22 cellular contexts compared by ENCODE assay signal in the genomic region with DNA sequence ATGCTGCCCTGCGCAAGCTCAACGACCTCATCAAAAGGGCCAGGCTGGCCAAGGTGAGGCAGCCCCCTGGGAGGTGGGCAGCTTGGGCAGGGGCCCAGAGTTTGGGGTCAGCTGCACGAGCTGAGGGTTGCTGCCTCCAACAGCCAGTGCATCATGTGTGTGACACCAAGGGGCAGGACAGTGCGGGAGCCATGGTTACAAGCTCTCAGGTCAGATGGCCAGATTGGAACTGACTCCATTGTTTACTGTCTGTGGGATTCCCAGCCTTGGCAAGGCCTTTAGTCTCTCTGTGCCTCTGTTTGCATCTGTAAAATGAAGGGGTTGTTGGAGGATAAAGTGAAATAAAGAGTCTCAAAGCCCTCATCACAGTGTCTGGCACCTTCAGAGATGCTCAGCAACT. TPM values are rescaled to one million over a fixed set of nuclear protein-coding genes. Genes with fewer than 3 reads are reported as not detected.
"Had no signal": no experiment of that assay in that cellular context is flagged by ENCODE, and none has a peak within 500 bp of the region (broad histone marks: within the 10 kb centered on the region; RNA-seq: fewer than 3 reads in every experiment).

No MANE protein-coding gene starts in this region.

- H3K4me3 ChIP-seq: adrenal gland, breast epithelium, Peyer's patch, SJSA1 had no signal

- ATAC-seq: activated CD4-positive, CD25-positive, alpha-beta regulatory T cell treated with anti-CD3 and anti-CD28 coated beads, Interleukin-2, amount 50 U/mL, for 24 hours; activated CD8-positive, alpha-beta T cell treated with anti-CD3 and anti-CD28 coated beads, Interleukin-2, amount 10 ng/mL, durations not matched to agents 7 days and 5 days; SK-N-SH treated with all-trans-retinoic acid at 6 μM for 48 hours had no signal

- H3K36me3 ChIP-seq: breast epithelium, Peyer's patch had no signal

- H3K27ac ChIP-seq: adrenal gland, breast epithelium, Peyer's patch, SJSA1 had no signal

- DNase-seq: activated CD4-positive, alpha-beta T cell treated with anti-CD3 and anti-CD28 coated beads for 4 hours; activated CD8-positive, alpha-beta memory T cell treated with anti-CD3 and anti-CD28 coated beads, Interleukin-2, amount 50 U/mL, for 48 hours; activated CD8-positive, alpha-beta T cell treated with anti-CD3 and anti-CD28 coated beads, Interleukin-2, amount 10 ng/mL, durations not matched to agents 7 days and 5 days; activated naive CD4-positive, alpha-beta T cell treated with anti-CD3 and anti-CD28 coated beads, Interleukin-2, amount 50 U/mL, for 16 hours; activated naive CD8-positive, alpha-beta T cell treated with anti-CD3 and anti-CD28 coated beads, Interleukin-2, amount 10 ng/mL, durations not matched to agents 7 days and 5 days; activated T-cell treated with anti-CD3 and anti-CD28 coated beads, Interleukin-2, amount 50 U/mL, for 1 hour; adrenal gland; MM.1S; NCI-H1105; NCI-H1436; NCI-H1694 treated with DMSO at 0.1 percent for 48 hours; NCI-H2029 treated with DMSO at 0.1 percent for 48 hours; NCI-H446; NCI-H524; NK-92 treated with Interleukin-12 subunit alpha and Interleukin-12 subunit beta, amount 100 ng/mL, for 24 hours; Peyer's patch; SHP77; SW 1271 had no signal

- H3K27me3 ChIP-seq: adrenal gland, breast epithelium, Peyer's patch, SJSA1 had no signal

RNA-seq across cellular contexts. Expression of gene CAPN14, which starts 43.6 kb away (rescaled TPM):
- total RNA-seq: activated CD8-positive, alpha-beta T cell treated with anti-CD3 and anti-CD28 coated beads, Interleukin-2, amount 10 ng/mL, durations not matched to agents 7 days and 5 days; SJSA1 had no signal
